In the genomic region with DNA sequence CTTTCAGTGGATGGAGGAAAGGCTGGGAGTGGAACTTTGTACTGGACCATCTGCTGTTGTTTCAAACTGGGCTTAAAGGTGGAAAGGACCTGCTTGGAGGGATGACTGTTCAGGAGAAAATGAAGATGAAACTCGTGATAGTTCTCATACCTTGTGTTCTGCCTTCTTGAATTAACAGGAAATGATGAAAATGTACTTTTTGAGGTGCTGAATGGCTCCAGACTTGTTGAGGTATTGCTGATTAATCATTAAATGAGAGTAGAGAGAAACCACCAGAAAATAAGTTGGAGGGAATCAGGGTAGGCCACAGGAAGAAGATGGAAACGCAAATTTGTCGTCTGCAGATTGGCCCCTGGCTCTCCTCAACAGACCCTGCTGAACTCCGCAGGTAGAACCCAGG, we compare ENCODE assay signal across 23 cellular contexts. TPM values are rescaled to one million over a fixed set of nuclear protein-coding genes. Genes with fewer than 3 reads are reported as not detected.
DNase-seq lines count a peak whose midpoint lies in the region; ATAC-seq and TF ChIP-seq lines count a peak whose summit lies in the region.
"Had no signal": no experiment of that assay in that cellular context is flagged by ENCODE, and none has a peak within 500 bp of the region (broad histone marks: within the 10 kb centered on the region; RNA-seq: fewer than 3 reads in every experiment).

No MANE protein-coding gene starts in this region.

- TF ChIP-seq CTCF in cardiac muscle cell (IDR thresholded peaks at IDR 0.05; ENCODE audit: low read depth, low read length) = no peak
- TF ChIP-seq CTCF in body of pancreas (IDR thresholded peaks at IDR 0.05) = no peak
- no peak for TF ChIP-seq CTCF in testis (IDR thresholded peaks at IDR 0.05)

- no peak for DNase-seq in cardiac muscle cell (ENCODE audit: low read depth in 1 of 2, low spot score in 1 of 2)
- DNase-seq in right cardiac atrium = no peak
- no peak for DNase-seq in body of pancreas
- no peak for DNase-seq in mesendoderm
- DNase-seq in testis = no peak
- DNase-seq: activated CD8-positive, alpha-beta memory T cell treated with anti-CD3 and anti-CD28 coated beads, Interleukin-2, amount 10 ng/mL, durations not matched to agents 7 days and 5 days; activated effector memory CD4-positive, alpha-beta T cell treated with Interleukin-2 at 50 U/mL for 16 hours; CD8-positive, alpha-beta memory T cell; DMS53; effector CD8-positive, alpha-beta T cell; GF-D8; left colon; NCI-H1417 treated with DMSO at 0.1 percent for 48 hours; NCI-H2171; NCI-H526; stimulated activated CD4-positive, alpha-beta T cell treated with anti-CD3 and anti-CD28 coated beads, Interleukin-12 subunit alpha, Interleukin-12 subunit beta, amount 100 ng/mL, for 4 hours; T1000 had no signal

- WGBS in right cardiac atrium = 89% methylated on average over 4 of the region's 4 CpGs
- 90% methylated on average over 4 of the region's 4 CpGs for WGBS in body of pancreas, 2 donors
- no CpG with 5 or more reads among the region's 4 CpGs for WGBS in mesendoderm (ENCODE audit: extremely low coverage, insufficient coverage, low lambda C conversion rate)
- 86 to 88% methylated on average over 4 of the region's 4 CpGs for WGBS in testis, 2 donors

- no peak overlapping the region for H3K18ac ChIP-seq in mesendoderm (ENCODE audit: low read length)

- H3K4ac ChIP-seq in mesendoderm (ENCODE audit: low read depth, low read length) = no peak overlapping the region

- no peak overlapping the region for H3K9ac ChIP-seq in mesendoderm (ENCODE audit: low read length)
- H3K9ac ChIP-seq: neural progenitor cell had no signal

- no peaks in the 10 kb centered on the region for H3K79me2 ChIP-seq in mesendoderm (ENCODE audit: control insufficient read depth, insufficient read depth, low read length)

- no peak overlapping the region for H3K56ac ChIP-seq in mesendoderm (ENCODE audit: low read length)

- no peak overlapping the region for H2BK5ac ChIP-seq in mesendoderm (ENCODE audit: low read length)

- H3K36me3 ChIP-seq in cardiac muscle cell (peaks cover 5% of the 10 kb centered on the region), body of pancreas (replicated peaks in 1 of 2; ENCODE audit: insufficient read depth in 1 of 2, low read depth in 2 of 2) (peaks cover 0 to 6% of the 10 kb centered on the region in 2 donors), mesendoderm (ENCODE audit: control insufficient read depth, insufficient read depth, low read length) (no peaks in the 10 kb centered on the region), testis (ENCODE audit: low read depth, missing control alignments) (no peaks in the 10 kb centered on the region)
- H3K36me3 ChIP-seq: neural progenitor cell had no signal

- no peak overlapping the region for H3K23ac ChIP-seq in mesendoderm (ENCODE audit: low read length)

- H2AK5ac ChIP-seq in mesendoderm (ENCODE audit: low read length) = peak overlapping the region; percentile 15

- no peak for ATAC-seq in right cardiac atrium
- no peak for ATAC-seq in body of pancreas
- ATAC-seq in GM21515 (IDR thresholded peaks at IDR 0.05; ENCODE audit: unreplicated experiment) = no peak
- no peak for ATAC-seq in GM21528 (IDR thresholded peaks at IDR 0.05; ENCODE audit: low FRiP score, unreplicated experiment)
- ATAC-seq: activated CD8-positive, alpha-beta memory T cell treated with anti-CD3 and anti-CD28 coated beads, Interleukin-2, amount 10 ng/mL, durations not matched to agents 7 days and 5 days; esophagus mucosa; left colon had no signal

- H3K4me3 ChIP-seq in cardiac muscle cell (no peak overlapping the region), right cardiac atrium (ENCODE audit: low read length) (no peak overlapping the region), body of pancreas (no peak overlapping the region), mesendoderm (ENCODE audit: low read length) (no peak overlapping the region), testis (no peak overlapping the region)
- H3K4me3 ChIP-seq: ascending aorta, neural progenitor cell had no signal

- no peak overlapping the region for H2BK120ac ChIP-seq in mesendoderm (ENCODE audit: low read depth, low read length)

- H3K27me3 ChIP-seq in cardiac muscle cell (no peaks in the 10 kb centered on the region), right cardiac atrium (ENCODE audit: control insufficient read depth, insufficient read depth) (no peaks in the 10 kb centered on the region), body of pancreas (no peaks in the 10 kb centered on the region), mesendoderm (ENCODE audit: insufficient read depth, low read length, poor library complexity) (no peaks in the 10 kb centered on the region), testis (no peaks in the 10 kb centered on the region)
- H3K27me3 ChIP-seq: ascending aorta had no signal

- no peak overlapping the region for H4K8ac ChIP-seq in mesendoderm (ENCODE audit: low read depth, low read length)

- H3K4me1 ChIP-seq in cardiac muscle cell (ENCODE audit: low read depth) (peaks cover 29% of the 10 kb centered on the region), right cardiac atrium (ENCODE audit: control insufficient read depth, insufficient read depth, low read length) (peaks cover 3% of the 10 kb centered on the region), body of pancreas (peaks cover 32% of the 10 kb centered on the region), mesendoderm (ENCODE audit: control insufficient read depth, low read depth, low read length) (peaks cover 2% of the 10 kb centered on the region), testis (peaks cover 21% of the 10 kb centered on the region)
- H3K4me1 ChIP-seq: ascending aorta had no signal

- no peak overlapping the region for H4K5ac ChIP-seq in mesendoderm (ENCODE audit: low read length)

- no peak for TF ChIP-seq POLR2A in body of pancreas (IDR thresholded peaks at IDR 0.05)
- TF ChIP-seq POLR2A in testis (IDR thresholded peaks at IDR 0.05) = no peak

- H2BK15ac ChIP-seq in mesendoderm (replicated peaks; ENCODE audit: low read depth) = no peak overlapping the region

- H3K27ac ChIP-seq in cardiac muscle cell = peak overlapping the region; percentile 94
- no peak overlapping the region for H3K27ac ChIP-seq in right cardiac atrium (ENCODE audit: low read length)
- H3K27ac ChIP-seq in body of pancreas = peak overlapping the region in 3 of 4 donors; percentile 31 to 70 (median 69)
- H3K27ac ChIP-seq in mesendoderm (ENCODE audit: low read depth, low read length) = no peak overlapping the region
- peak overlapping the region; percentile 78 to 84 for H3K27ac ChIP-seq in testis
- H3K27ac ChIP-seq: neural progenitor cell had no signal

- no peak overlapping the region for H3K4me2 ChIP-seq in mesendoderm (ENCODE audit: low read length)

- H3K9me3 ChIP-seq in cardiac muscle cell (ENCODE audit: low read depth) (no peaks in the 10 kb centered on the region), right cardiac atrium (ENCODE audit: control insufficient read depth, low read length) (no peaks in the 10 kb centered on the region), body of pancreas (no peaks in the 10 kb centered on the region), testis (no peaks in the 10 kb centered on the region)
- H3K9me3 ChIP-seq: ascending aorta had no signal

- no peaks in the 10 kb centered on the region for H3K79me1 ChIP-seq in mesendoderm (ENCODE audit: low read length)

- intact Hi-C loops in right cardiac atrium (cut with DNase I) (no loop called here), body of pancreas (cut with DNase I) (no loop called here), testis (cut with DNase I; ENCODE audit: low total_unique reads) (no loop called here)

RNA-seq across cellular contexts. Expression of a gene that starts 26.2 kb away (rescaled TPM):
- total RNA-seq in cardiac muscle cell = 46.3 and 52.1 TPM in 2 replicates
- polyA plus RNA-seq in cardiac muscle cell = 25.3 and 32.2 TPM in 2 replicates
- 10 to 100 TPM; 11.3 to 13.8 (median 12.7) TPM for total RNA-seq in right cardiac atrium
- 4.4 TPM for polyA plus RNA-seq in right cardiac atrium
- total RNA-seq in body of pancreas = 10 to 100 TPM in 1 of 2 donors, 1 to 10 TPM in 1; 8.6 to 18.5 TPM
- polyA plus RNA-seq in mesendoderm (2013, experiment 1 of 2) = 1.5 TPM
- 1.5 TPM for polyA plus RNA-seq in mesendoderm (2013, experiment 2 of 2)
- 10 to 100 TPM; 26.7 to 29.0 TPM for total RNA-seq in testis
- 24.6 TPM for polyA plus RNA-seq in testis (ENCODE audit: insufficient read depth, low read depth, low replicate concordance)

RNA-seq across cellular contexts. Expression of a gene that starts 28.7 kb away (rescaled TPM):
- total RNA-seq in cardiac muscle cell (150 and 203 TPM in 2 replicates), right cardiac atrium (10 to 100 TPM; 36.4 to 79.5 (median 49.1) TPM), body of pancreas (100 to 1,000 TPM; 110 to 140 TPM), testis (10 to 100 TPM; 12.6 to 14.7 TPM)
- polyA plus RNA-seq in cardiac muscle cell (174 and 198 TPM in 2 replicates), right cardiac atrium (48.7 TPM), testis (ENCODE audit: insufficient read depth, low read depth, low replicate concordance) (10.8 TPM)
- polyA plus RNA-seq in mesendoderm (2013, experiment 1 of 2) = 0.17 TPM
- 0.17 TPM for polyA plus RNA-seq in mesendoderm (2013, experiment 2 of 2)
- total RNA-seq: GM23338 had no signal
- polyA plus RNA-seq: GM23338 had no signal

RNA-seq across cellular contexts. Expression of a gene that starts 51.8 kb away (rescaled TPM):
- total RNA-seq in cardiac muscle cell (122 and 142 TPM in 2 replicates), right cardiac atrium (10 to 100 TPM; 59.8 to 73.7 (median 62.1) TPM), body of pancreas (10 to 100 TPM; 34.2 to 41.2 TPM), testis (10 to 100 TPM; 93.8 to 95.8 TPM)
- polyA plus RNA-seq in cardiac muscle cell (149 and 154 TPM in 2 replicates), right cardiac atrium (50.8 TPM), testis (ENCODE audit: insufficient read depth, low read depth, low replicate concordance) (89.6 TPM)
- 205 TPM for polyA plus RNA-seq in mesendoderm (2013, experiment 1 of 2)
- polyA plus RNA-seq in mesendoderm (2013, experiment 2 of 2) = 197 TPM

Comparison
In these comparisons a context has a peak if more than half of its experiments do, and no peak if none do; other contexts are left out.
1. H3K27ac ChIP-seq: peak in cardiac muscle cell (single experiment), body of pancreas (3 of 4) and testis (2 of 2); none in right cardiac atrium (single experiment) and mesendoderm (single experiment).